8 cellular contexts compared by ENCODE assay signal in genomic region chrX:136767104-136767941, GRCh38. TPM values are rescaled to one million over a fixed set of nuclear protein-coding genes. Genes with fewer than 3 reads are reported as not detected.
DNase-seq lines count a peak whose midpoint lies in the region; ATAC-seq and TF ChIP-seq lines count a peak whose summit lies in the region.

No MANE protein-coding gene starts in this region.

- peak overlapping the region in 1 of 2 donors; percentile 41 for H3K4me3 ChIP-seq in CD4-positive, alpha-beta memory T cell (ENCODE audit: low read length in 2 of 2)
- peak overlapping the region; percentile 39 for H3K4me3 ChIP-seq in NT2/D1 (ENCODE audit: insufficient read length, low read depth)
- H3K4me3 ChIP-seq in fibroblast of the aortic adventitia (ENCODE audit: low read depth, low read length) = peak overlapping the region; percentile 61
- H3K4me3 ChIP-seq in upper lobe of right lung = peak overlapping the region; percentile 58

- intact Hi-C loops in CD4-positive, alpha-beta memory T cell (cut with micrococcal nuclease) = loop anchor here (1.0 to 5.0 kb wide), 2 partner anchors 8 to 45 kb away; no protein-coding TSS in a partner anchor
- intact Hi-C loops in upper lobe of right lung (cut with DNase I) = no loop called here

- peak overlapping the region in 6 of 7 donors; percentile 82 to 97 (median 93) for H3K27ac Mint-ChIP-seq in CD4-positive, alpha-beta memory T cell
- H3K27ac Mint-ChIP-seq in activated T-helper 17 cell treated with anti-CD3 and anti-CD28 coated beads, Interleukin-2, amount 50 U/mL, for 72 hours = peak overlapping the region; percentile 74
- peak overlapping the region; percentile 75 to 80 for H3K27ac Mint-ChIP-seq in natural killer cell treated with Interleukin-12 subunit alpha and Interleukin-12 subunit beta and Interleukin-15 and Interleukin-18, amount 100 ng/mL, for 72 hours

- H3K9me3 Mint-ChIP-seq in CD4-positive, alpha-beta memory T cell = no peaks in the 10 kb centered on the region
- H3K9me3 Mint-ChIP-seq in activated T-helper 17 cell treated with anti-CD3 and anti-CD28 coated beads, Interleukin-2, amount 50 U/mL, for 72 hours = no peaks in the 10 kb centered on the region
- H3K9me3 Mint-ChIP-seq in natural killer cell treated with Interleukin-12 subunit alpha and Interleukin-12 subunit beta and Interleukin-15 and Interleukin-18, amount 100 ng/mL, for 72 hours = no peaks in the 10 kb centered on the region

- ATAC-seq in GM19324 (IDR thresholded peaks at IDR 0.05; ENCODE audit: low FRiP score, unreplicated experiment) (peak; percentile 81), HG03280 (IDR thresholded peaks at IDR 0.05; ENCODE audit: unreplicated experiment) (peak; percentile 77), upper lobe of right lung (peak; percentile 94)
- ATAC-seq in activated T-helper 17 cell treated with anti-CD3 and anti-CD28 coated beads, Interleukin-2, amount 50 U/mL, for 72 hours (replicated peaks) = peak; percentile 65
- ATAC-seq in natural killer cell treated with Interleukin-12 subunit alpha and Interleukin-12 subunit beta and Interleukin-15 and Interleukin-18, amount 100 ng/mL, for 72 hours = peak; percentile 85

- no peaks in the 10 kb centered on the region for H3K27me3 Mint-ChIP-seq in CD4-positive, alpha-beta memory T cell
- H3K27me3 Mint-ChIP-seq in activated T-helper 17 cell treated with anti-CD3 and anti-CD28 coated beads, Interleukin-2, amount 50 U/mL, for 72 hours = no peaks in the 10 kb centered on the region
- no peaks in the 10 kb centered on the region for H3K27me3 Mint-ChIP-seq in natural killer cell treated with Interleukin-12 subunit alpha and Interleukin-12 subunit beta and Interleukin-15 and Interleukin-18, amount 100 ng/mL, for 72 hours

- CTCF ChIA-PET in CD4-positive, alpha-beta memory T cell (lab: Charles Lee; ENCODE audit: partially characterized antibody) = interaction anchor here (0.8 to 1.7 kb wide), 8 partner anchors 9 to 741 kb away, joined by 3 to 5 read pairs (median 3); no protein-coding TSS in a partner anchor

- POLR2A ChIA-PET in CD4-positive, alpha-beta memory T cell (lab: Charles Lee; ENCODE audit: partially characterized antibody) = interaction anchor here (0.8 to 6.4 kb wide), 13 partner anchors 9 to 158 kb away, joined by 3 to 66 read pairs (median 4); partner anchors contain the start of genes ARHGEF6 and RBMX

- H3K27me3 ChIP-seq in CD4-positive, alpha-beta memory T cell (ENCODE audit: insufficient read depth, low read length) = no peaks in the 10 kb centered on the region
- H3K27me3 ChIP-seq in NT2/D1 (ENCODE audit: insufficient read depth, insufficient read length) = peaks cover 2% of the 10 kb centered on the region
- no peaks in the 10 kb centered on the region for H3K27me3 ChIP-seq in upper lobe of right lung

- H3K4me1 ChIP-seq in CD4-positive, alpha-beta memory T cell (ENCODE audit: insufficient read depth, low read length) = peaks cover 68% of the 10 kb centered on the region
- H3K4me1 ChIP-seq in NT2/D1 (ENCODE audit: insufficient read depth, insufficient read length) (no peaks in the 10 kb centered on the region), upper lobe of right lung (no peaks in the 10 kb centered on the region)

- no peaks in the 10 kb centered on the region for H3K9me3 ChIP-seq in CD4-positive, alpha-beta memory T cell (ENCODE audit: control insufficient read depth in 1 of 2, low read length in 2 of 2)
- H3K9me3 ChIP-seq in NT2/D1 (ENCODE audit: insufficient read depth, low read length) (no peaks in the 10 kb centered on the region), upper lobe of right lung (no peaks in the 10 kb centered on the region)

- peak; percentile 38 to 63 (median 58) for DNase-seq in CD4-positive, alpha-beta memory T cell
- peak; percentile 22 for DNase-seq in NT2/D1 (ENCODE audit: low read depth, low spot score)
- peak; percentile 39 for DNase-seq in fibroblast of the aortic adventitia (ENCODE audit: low read depth)
- DNase-seq in natural killer cell treated with Interleukin-12 subunit alpha and Interleukin-12 subunit beta and Interleukin-15 and Interleukin-18, amount 100 ng/mL, for 72 hours (ENCODE audit: low spot score) = no peak
- DNase-seq in upper lobe of right lung = peak; percentile 80

- peak overlapping the region; percentile 51 for H3K27ac ChIP-seq in CD4-positive, alpha-beta memory T cell (ENCODE audit: low read depth, low read length)
- H3K27ac ChIP-seq in upper lobe of right lung = peak overlapping the region; percentile 84

- TF ChIP-seq CTCF in fibroblast of the aortic adventitia (IDR thresholded peaks at IDR 0.05; ENCODE audit: insufficient read depth, low read length) (peak; percentile 18), upper lobe of right lung (IDR thresholded peaks at IDR 0.05) (no peak)

- peaks cover 37 to 74% (median 53%) of the 10 kb centered on the region in 4 donors for H3K4me1 Mint-ChIP-seq in CD4-positive, alpha-beta memory T cell
- H3K4me1 Mint-ChIP-seq in activated T-helper 17 cell treated with anti-CD3 and anti-CD28 coated beads, Interleukin-2, amount 50 U/mL, for 72 hours = peaks cover 24% of the 10 kb centered on the region
- peaks cover 16 to 29% of the 10 kb centered on the region in 2 donors for H3K4me1 Mint-ChIP-seq in natural killer cell treated with Interleukin-12 subunit alpha and Interleukin-12 subunit beta and Interleukin-15 and Interleukin-18, amount 100 ng/mL, for 72 hours (ENCODE audit: low read depth in 2 of 2)

- H3K36me3 Mint-ChIP-seq in CD4-positive, alpha-beta memory T cell = peaks cover 10 to 29% of the 10 kb centered on the region in 2 donors
- peaks cover 26% of the 10 kb centered on the region for H3K36me3 Mint-ChIP-seq in activated T-helper 17 cell treated with anti-CD3 and anti-CD28 coated beads, Interleukin-2, amount 50 U/mL, for 72 hours (ENCODE audit: low read depth)
- peaks cover 6% of the 10 kb centered on the region for H3K36me3 Mint-ChIP-seq in natural killer cell treated with Interleukin-12 subunit alpha and Interleukin-12 subunit beta and Interleukin-15 and Interleukin-18, amount 100 ng/mL, for 72 hours

- peak overlapping the region; percentile 61 for H3K9ac ChIP-seq in NT2/D1 (ENCODE audit: insufficient read length, low read depth)

- H3K4me3 Mint-ChIP-seq in CD4-positive, alpha-beta memory T cell = peak overlapping the region; percentile 77 to 96 (median 82)
- peak overlapping the region; percentile 84 for H3K4me3 Mint-ChIP-seq in activated T-helper 17 cell treated with anti-CD3 and anti-CD28 coated beads, Interleukin-2, amount 50 U/mL, for 72 hours
- peak overlapping the region; percentile 85 for H3K4me3 Mint-ChIP-seq in natural killer cell treated with Interleukin-12 subunit alpha and Interleukin-12 subunit beta and Interleukin-15 and Interleukin-18, amount 100 ng/mL, for 72 hours

- H3K36me3 ChIP-seq in CD4-positive, alpha-beta memory T cell (ENCODE audit: insufficient read depth, low read length) = no peaks in the 10 kb centered on the region
- H3K36me3 ChIP-seq in NT2/D1 (ENCODE audit: insufficient read depth, insufficient read length, low read length) (no peaks in the 10 kb centered on the region), upper lobe of right lung (no peaks in the 10 kb centered on the region)

RNA-seq across cellular contexts. Expression of gene ARHGEF6, which starts 13.4 kb away (rescaled TPM):
- total RNA-seq in CD4-positive, alpha-beta memory T cell = 10 to 100 TPM; 81.3 to 83.4 TPM
- polyA plus RNA-seq in CD4-positive, alpha-beta memory T cell = 10 to 100 TPM; 77.7 to 86.1 TPM
- 10 to 100 TPM; 56.8 to 67.6 TPM for total RNA-seq in activated T-helper 17 cell treated with anti-CD3 and anti-CD28 coated beads, Interleukin-2, amount 50 U/mL, for 72 hours
- 8.2 and 10.0 TPM in 2 replicates for total RNA-seq in fibroblast of the aortic adventitia (ENCODE audit: low replicate concordance)
- 10 to 100 TPM; 45.8 to 50.2 TPM for total RNA-seq in natural killer cell treated with Interleukin-12 subunit alpha and Interleukin-12 subunit beta and Interleukin-15 and Interleukin-18, amount 100 ng/mL, for 72 hours
- total RNA-seq in upper lobe of right lung = 42.8 TPM
